ENCODE assay signal across 15 cellular contexts in genomic region chr5:147930759-147931158, GRCh38. TPM values are rescaled to one million over a fixed set of nuclear protein-coding genes. Genes with fewer than 3 reads are reported as not detected.
A peak's percentile ranks its signal among the peaks of the same experiment; 100 is the strongest.
DNase-seq lines count a peak whose midpoint lies in the region; ATAC-seq and TF ChIP-seq lines count a peak whose summit lies in the region.
"Had no signal": no experiment of that assay in that cellular context is flagged by ENCODE, and none has a peak within 500 bp of the region (broad histone marks: within the 10 kb centered on the region; RNA-seq: fewer than 3 reads in every experiment).

No MANE protein-coding gene starts in this region.

- H2BK120ac ChIP-seq in trophoblast cell (ENCODE audit: insufficient read depth, low read length, poor library complexity) = no peak overlapping the region

- H3K4me1 ChIP-seq in psoas muscle (no peaks in the 10 kb centered on the region), trophoblast cell (ENCODE audit: control insufficient read depth in 1 of 2, insufficient read depth in 2 of 2, low read length in 2 of 2) (no peaks in the 10 kb centered on the region)
- H3K4me1 ChIP-seq: thyroid gland had no signal

- no peaks in the 10 kb centered on the region for H3K79me1 ChIP-seq in trophoblast cell (ENCODE audit: low read length)

- DNase-seq in GDM1 (lab: John Stamatoyannopoulos, UW) (peak; percentile 23), NB4 (ENCODE audit: low read depth) (peak; percentile 58), NCI-H146 (lab: John Stamatoyannopoulos, UW) (no peak), psoas muscle (no peak), DMS53 treated with DMSO at 0.1 percent for 48 hours (lab: John Stamatoyannopoulos, UW; ENCODE audit: unreplicated experiment) (no peak), trophoblast cell (no peak)
- DNase-seq: activated CD4-positive, alpha-beta T cell treated with anti-CD3 and anti-CD28 coated beads for 48 hours; activated gamma-delta T cell treated with Interleukin-2 at 50 U/mL for 16 hours; cerebellar nuclear complex; NCI-H345; thyroid gland had no signal

- no peak overlapping the region for H2AK5ac ChIP-seq in trophoblast cell (ENCODE audit: low read length)

- H3K4me2 ChIP-seq in trophoblast cell (ENCODE audit: low read length) = no peak overlapping the region

- TF ChIP-seq POLR2A in NB4 (IDR thresholded peaks at IDR 0.05; ENCODE audit: extremely low read depth, insufficient read length) = no peak

- H3K4me3 ChIP-seq in NB4 (ENCODE audit: low read depth, low read length) (no peak overlapping the region), psoas muscle (no peak overlapping the region), trophoblast cell (ENCODE audit: low read depth, low read length) (no peak overlapping the region)
- H3K4me3 ChIP-seq: thyroid gland had no signal

- no peak overlapping the region for H3K9ac ChIP-seq in trophoblast cell (ENCODE audit: low read length)

- H3K4ac ChIP-seq in trophoblast cell (ENCODE audit: low read depth, low read length) = no peak overlapping the region

- no peak overlapping the region for H2AFZ ChIP-seq in trophoblast cell (ENCODE audit: insufficient read depth, low read length, poor library complexity)

- H3K79me2 ChIP-seq in trophoblast cell (ENCODE audit: control insufficient read depth, insufficient read depth, low read length, poor library complexity) = no peaks in the 10 kb centered on the region

- H3K23ac ChIP-seq in trophoblast cell (ENCODE audit: low read length) = no peak overlapping the region

- H4K12ac ChIP-seq in trophoblast cell (ENCODE audit: low read depth, low read length) = no peak overlapping the region

- no peak overlapping the region for H3K14ac ChIP-seq in trophoblast cell (ENCODE audit: low read length)

- 61 to 78% (median 66%) methylated on average over 2 of the region's 2 CpGs for WGBS in psoas muscle, 3 donors
- no CpG with 5 or more reads among the region's 2 CpGs for WGBS in trophoblast cell (ENCODE audit: extremely low coverage, insufficient coverage, insufficient read length)

- no peak overlapping the region for H3K18ac ChIP-seq in trophoblast cell (ENCODE audit: low read length)

- intact Hi-C loops in psoas muscle (cut with DNase I) = loop anchor here in 1 of 2 donors (10.0 kb wide), 1 partner anchor 76 kb away; no protein-coding TSS in a partner anchor

- H2BK12ac ChIP-seq in trophoblast cell (ENCODE audit: low read length) = no peak overlapping the region

- TF ChIP-seq CTCF in NB4 (IDR thresholded peaks at IDR 0.05; ENCODE audit: low read depth, low read length) (no peak), psoas muscle (IDR thresholded peaks at IDR 0.05) (no peak)

- H4K8ac ChIP-seq in trophoblast cell (ENCODE audit: low read depth, low read length) = no peak overlapping the region

- H3K27ac ChIP-seq in psoas muscle (no peak overlapping the region), trophoblast cell (ENCODE audit: low read depth, low read length) (no peak overlapping the region)
- H3K27ac ChIP-seq: thyroid gland had no signal

- no peaks in the 10 kb centered on the region for H3K27me3 ChIP-seq in psoas muscle (ENCODE audit: insufficient read depth in 3 of 3, low read length in 2 of 3)
- no peaks in the 10 kb centered on the region for H3K27me3 ChIP-seq in trophoblast cell (ENCODE audit: insufficient read depth, low read length)
- H3K27me3 ChIP-seq: thyroid gland had no signal

- H3K9me3 ChIP-seq in psoas muscle (no peaks in the 10 kb centered on the region), trophoblast cell (ENCODE audit: insufficient read depth, low read depth, low read length) (no peaks in the 10 kb centered on the region)
- H3K9me3 ChIP-seq: thyroid gland had no signal

- peak; percentile 61 for ATAC-seq in GM19463 (IDR thresholded peaks at IDR 0.05; ENCODE audit: unreplicated experiment)
- ATAC-seq in HG02973 (IDR thresholded peaks at IDR 0.05; ENCODE audit: unreplicated experiment) = peak; percentile 82
- no peak for ATAC-seq in psoas muscle

- H2BK5ac ChIP-seq in trophoblast cell (ENCODE audit: low read depth, low read length, poor library complexity) = no peak overlapping the region

- no peaks in the 10 kb centered on the region for H3K36me3 ChIP-seq in psoas muscle (ENCODE audit: insufficient read depth in 1 of 2, low read depth in 1 of 2)
- H3K36me3 ChIP-seq in trophoblast cell (ENCODE audit: control insufficient read depth in 1 of 2, insufficient read depth in 2 of 2, low read length in 2 of 2) = no peaks in the 10 kb centered on the region
- H3K36me3 ChIP-seq: thyroid gland had no signal

- H4K91ac ChIP-seq in trophoblast cell (ENCODE audit: low read depth, low read length) = no peak overlapping the region

RNA-seq across cellular contexts. Expression of gene C5orf46, which starts 24.4 kb away (rescaled TPM):
- not detected for total RNA-seq in psoas muscle
- polyA plus RNA-seq in psoas muscle = not detected
- polyA plus RNA-seq in trophoblast cell (2013) = 145 and 154 TPM in 2 replicates
- total RNA-seq: SK-MEL-5, thyroid gland had no signal

RNA-seq across cellular contexts. Expression of gene SCGB3A2, which starts 52.2 kb away (rescaled TPM):
- total RNA-seq in psoas muscle = not detected
- polyA plus RNA-seq in psoas muscle = under 1 TPM in 1 of 3 donors, not detected in 2; 0.17 TPM
- polyA plus RNA-seq in trophoblast cell (2013) = 12.0 and 15.1 TPM in 2 replicates
- total RNA-seq: Daoy, SK-MEL-5, thyroid gland had no signal

Comparison
In these comparisons a context has a peak if more than half of its experiments do, and no peak if none do; other contexts are left out.
1. DNase-seq: peak in GDM1 (single experiment) and NB4 (single experiment); none in NCI-H146 (single experiment), psoas muscle (0 of 2), DMS53 treated with DMSO at 0.1 percent for 48 hours (single experiment) and trophoblast cell (0 of 2).
2. ATAC-seq: peak in GM19463 (single experiment) and HG02973 (single experiment); none in psoas muscle (0 of 4).